In genomic region chr2:173371023-173371422, GRCh38 we compare ENCODE assay signal across 15 cellular contexts. TPM values are rescaled to one million over a fixed set of nuclear protein-coding genes. Genes with fewer than 3 reads are reported as not detected.
A peak's percentile ranks its signal among the peaks of the same experiment; 100 is the strongest.
DNase-seq lines count a peak whose midpoint lies in the region; ATAC-seq, FAIRE-seq and TF ChIP-seq lines count a peak whose summit lies in the region.
"Had no signal": no experiment of that assay in that cellular context is flagged by ENCODE, and none has a peak within 500 bp of the region (broad histone marks: within the 10 kb centered on the region; RNA-seq: fewer than 3 reads in every experiment).

No MANE protein-coding gene starts in this region.

- no peaks in the 10 kb centered on the region for H3K79me2 ChIP-seq in HepG2 (ENCODE audit: insufficient read depth, low read length)

- H3K9me3 Mint-ChIP-seq in activated CD4-positive, alpha-beta T cell treated with anti-CD3 and anti-CD28 coated beads, Interleukin-2, amount 10 ng/mL, durations not matched to agents 24 days and 14 days, result no peaks in the 10 kb centered on the region
- H3K9me3 Mint-ChIP-seq in dendritic cell treated with granulocyte-macrophage colony-stimulating factor and Interleukin-4, amounts not matched to agents 40 ng/mL and 50 ng/mL, for 4 days, result no peaks in the 10 kb centered on the region

- POLR2A ChIA-PET in HepG2 (lab: Yijun Ruan, JAX), result no interaction called here

- in situ Hi-C loops in HepG2 (cut with HindIII; ENCODE audit: extremely low pct_ligation_motif_present, low pct_unique_long_range_greater_than_20kb), result no loop called here

- CTCF ChIA-PET in HepG2 (lab: Yijun Ruan, JAX; ENCODE audit: low intra/inter-chr PET ratio, low total read pairs), result no interaction called here

- TF ChIP-seq EP300 in HepG2 (IDR thresholded peaks at IDR 0.05; ENCODE audit: low read depth in 2 of 2, low read length in 2 of 2), result no peak
- no peak for TF ChIP-seq EP300 in HepG2 (CRISPR knock-in tag; IDR thresholded peaks at IDR 0.05; ENCODE audit: borderline replicate concordance)

- BruUV-seq in HepG2 (replicated peaks; lab: Mats Ljungman, UMichigan), result no TSS peak

- no peak overlapping the region for H3K9ac ChIP-seq in HepG2 (ENCODE audit: insufficient read depth, low read depth, low read length)

- peaks cover 56% of the 10 kb centered on the region for H3K36me3 Mint-ChIP-seq in activated CD4-positive, alpha-beta T cell treated with anti-CD3 and anti-CD28 coated beads, Interleukin-2, amount 10 ng/mL, durations not matched to agents 24 days and 14 days (ENCODE audit: low read depth)
- no peaks in the 10 kb centered on the region for H3K36me3 Mint-ChIP-seq in dendritic cell treated with granulocyte-macrophage colony-stimulating factor and Interleukin-4, amounts not matched to agents 40 ng/mL and 50 ng/mL, for 4 days (ENCODE audit: low read depth)

- H2AFZ ChIP-seq in HepG2 (ENCODE audit: low read length), result no peak overlapping the region

- H3K9me3 ChIP-seq in HepG2 (ENCODE audit: low read length), result no peaks in the 10 kb centered on the region
- H3K9me3 ChIP-seq in right lobe of liver, result no peaks in the 10 kb centered on the region

- no peak overlapping the region for H3K4me3 Mint-ChIP-seq in activated CD4-positive, alpha-beta T cell treated with anti-CD3 and anti-CD28 coated beads, Interleukin-2, amount 10 ng/mL, durations not matched to agents 24 days and 14 days
- no peak overlapping the region for H3K4me3 Mint-ChIP-seq in dendritic cell treated with granulocyte-macrophage colony-stimulating factor and Interleukin-4, amounts not matched to agents 40 ng/mL and 50 ng/mL, for 4 days

- no peak for TF ChIP-seq POLR2A in HepG2 (IDR thresholded peaks at IDR 0.05; ENCODE audit: insufficient read depth in 1 of 2, low read depth in 2 of 2, low read length in 2 of 2)
- no peak for TF ChIP-seq POLR2A in right lobe of liver (IDR thresholded peaks at IDR 0.05)

- ATAC-seq in HepG2, result peak; percentile 35; the same call in 2 of the 3 replicates
- ATAC-seq in right lobe of liver, result no peak
- no peak for ATAC-seq in omental fat pad (ENCODE audit: low FRiP score)
- ATAC-seq in GM18517 (IDR thresholded peaks at IDR 0.05; ENCODE audit: unreplicated experiment), result no peak

- TF ChIP-seq RAD21 in HepG2 (CRISPR knock-in tag; IDR thresholded peaks at IDR 0.05), result no peak

- H3K27ac Mint-ChIP-seq in activated CD4-positive, alpha-beta T cell treated with anti-CD3 and anti-CD28 coated beads, Interleukin-2, amount 10 ng/mL, durations not matched to agents 24 days and 14 days, result peak overlapping the region; percentile 83
- peak overlapping the region; percentile 4 for H3K27ac Mint-ChIP-seq in dendritic cell treated with granulocyte-macrophage colony-stimulating factor and Interleukin-4, amounts not matched to agents 40 ng/mL and 50 ng/mL, for 4 days

- no peaks in the 10 kb centered on the region; the same call in 1 of the 2 replicates for H4K20me1 ChIP-seq in HepG2 (ENCODE audit: insufficient read depth, low read length)

- intact Hi-C loops in activated CD4-positive, alpha-beta T cell treated with anti-CD3 and anti-CD28 coated beads, Interleukin-2, amount 10 ng/mL, durations not matched to agents 24 days and 14 days (cut with micrococcal nuclease), result no loop called here
- intact Hi-C loops in HepG2 (cut with micrococcal nuclease; ENCODE audit: unreplicated experiment) (no loop called here), right lobe of liver (cut with DNase I) (no loop called here)
- intact Hi-C loops in dendritic cell treated with granulocyte-macrophage colony-stimulating factor and Interleukin-4, amounts not matched to agents 40 ng/mL and 50 ng/mL, for 4 days (cut with micrococcal nuclease), result no loop called here

- H3K36me3 ChIP-seq in HepG2 (replicated peaks in 1 of 2; ENCODE audit: control insufficient read depth in 1 of 2, insufficient read depth in 2 of 2, low read length in 2 of 2) (peaks cover 17 to 33% of the 10 kb centered on the region in 2 experiments), right lobe of liver (no peaks in the 10 kb centered on the region)

- H3K4me3 ChIP-seq in HepG2 (replicated peaks in 1 of 3; ENCODE audit: insufficient read depth in 1 of 3, low read depth in 2 of 3, low read length in 3 of 3) (no peak overlapping the region), right lobe of liver (no peak overlapping the region)

- no peak overlapping the region for H3K4me2 ChIP-seq in HepG2 (ENCODE audit: low read depth, low read length)

- H3K4me1 ChIP-seq in HepG2 (ENCODE audit: insufficient read depth, low read length) (no peaks in the 10 kb centered on the region), right lobe of liver (no peaks in the 10 kb centered on the region)

- H3K27me3 Mint-ChIP-seq in activated CD4-positive, alpha-beta T cell treated with anti-CD3 and anti-CD28 coated beads, Interleukin-2, amount 10 ng/mL, durations not matched to agents 24 days and 14 days, result no peaks in the 10 kb centered on the region
- H3K27me3 Mint-ChIP-seq in dendritic cell treated with granulocyte-macrophage colony-stimulating factor and Interleukin-4, amounts not matched to agents 40 ng/mL and 50 ng/mL, for 4 days, result no peaks in the 10 kb centered on the region

- 94% methylated on average over 3 of the region's 3 CpGs for WGBS in HepG2 (ENCODE audit: low lambda C conversion rate)
- WGBS in right lobe of liver (ENCODE audit: insufficient coverage, low coverage, low lambda C conversion rate, missing lambda C conversion rate), result 82% methylated on average over 3 of the region's 3 CpGs

- peaks cover 28% of the 10 kb centered on the region for H3K4me1 Mint-ChIP-seq in activated CD4-positive, alpha-beta T cell treated with anti-CD3 and anti-CD28 coated beads, Interleukin-2, amount 10 ng/mL, durations not matched to agents 24 days and 14 days
- peaks cover 9% of the 10 kb centered on the region for H3K4me1 Mint-ChIP-seq in dendritic cell treated with granulocyte-macrophage colony-stimulating factor and Interleukin-4, amounts not matched to agents 40 ng/mL and 50 ng/mL, for 4 days (ENCODE audit: low read depth)

- H3K27ac ChIP-seq in HepG2 (ENCODE audit: extremely low read length, insufficient read depth, low read length) (no peak overlapping the region), right lobe of liver (no peak overlapping the region)

- no peak for DNase-seq in activated CD4-positive, alpha-beta T cell treated with anti-CD3 and anti-CD28 coated beads, Interleukin-2, amount 10 ng/mL, durations not matched to agents 24 days and 14 days
- no peak for DNase-seq in activated CD4-positive, alpha-beta T cell treated with anti-CD3 and anti-CD28 coated beads for 4 hours
- DNase-seq in HepG2 (ENCODE audit: low spot score) (no peak), right lobe of liver (no peak), NCI-H2081 treated with DMSO at 0.1 percent for 48 hours (lab: John Stamatoyannopoulos, UW) (no peak), omental fat pad (ENCODE audit: low spot score) (no peak)
- DNase-seq: C1 segment of cervical spinal cord, DMS 273 treated with DMSO at 0.1 percent for 48 hours, MV-4-11, NCI-H1417 treated with DMSO at 0.1 percent for 48 hours, NCI-H2029, NCI-H510A had no signal

- FAIRE-seq in HepG2 (lab: Jason Lieb, UNC), result no peak
- FAIRE-seq: H54 had no signal

- TF ChIP-seq CTCF in HepG2 (CRISPR knock-in tag; IDR thresholded peaks at IDR 0.05), result no peak
- TF ChIP-seq CTCF in right lobe of liver (IDR thresholded peaks at IDR 0.05), result no peak
- TF ChIP-seq CTCF in omental fat pad (IDR thresholded peaks at IDR 0.05), result no peak

- no peaks in the 10 kb centered on the region for H3K27me3 ChIP-seq in HepG2 (ENCODE audit: control insufficient read depth in 1 of 2, insufficient read depth in 2 of 2, low read length in 2 of 2)
- H3K27me3 ChIP-seq in right lobe of liver, result no peaks in the 10 kb centered on the region

TF ChIP-seq in HepG2, 621 proteins besides CTCF, POLR2A, EP300 and RAD21 (continues in another document):
- TF ChIP-seq WIZ (CRISPR knock-in tag; IDR thresholded peaks at IDR 0.05), result no peak
- TF ChIP-seq SP140L (CRISPR knock-in tag; IDR thresholded peaks at IDR 0.05; ENCODE audit: borderline replicate concordance), result no peak
- TF ChIP-seq ZNF660 (CRISPR knock-in tag; IDR thresholded peaks at IDR 0.05; ENCODE audit: borderline replicate concordance, low read depth), result no peak
- TF ChIP-seq LCORL (IDR thresholded peaks at IDR 0.05), result no peak
- TF ChIP-seq LCORL (CRISPR knock-in tag; IDR thresholded peaks at IDR 0.05), result no peak

RNA-seq across cellular contexts. Expression of gene CDCA7, which starts 16.4 kb away (rescaled TPM):
- 116 and 118 TPM in 2 replicates for total RNA-seq in activated CD4-positive, alpha-beta T cell treated with anti-CD3 and anti-CD28 coated beads, Interleukin-2, amount 10 ng/mL, durations not matched to agents 24 days and 14 days
- total RNA-seq in HepG2 (2016; rRNA removed; fragmentation: Illumina TruSeq; extraction: Trizol), result 46.2 and 52.5 TPM in 2 replicates
- 27.7 and 30.0 TPM in 2 replicates for total RNA-seq in HepG2 (2016; cell fraction: cytosol; rRNA removed; fragmentation: Illumina TruSeq; extraction: Trizol; ENCODE audit: low read depth)
- total RNA-seq in HepG2 (2016; cell fraction: insoluble cytoplasmic fraction; rRNA removed; fragmentation: Illumina TruSeq; extraction: Trizol), result 47.6 and 48.2 TPM in 2 replicates
- 32.2 and 33.8 TPM in 2 replicates for total RNA-seq in HepG2 (2016; cell fraction: membrane; rRNA removed; fragmentation: Illumina TruSeq; extraction: Trizol)
- total RNA-seq in HepG2 (2016; cell fraction: nucleus; rRNA removed; fragmentation: Illumina TruSeq; extraction: Trizol), result 53.9 and 55.6 TPM in 2 replicates
- polyA plus RNA-seq in HepG2 (2011; rRNA removed), result 38.4 and 57.8 TPM in 2 replicates
- 14.1 and 14.3 TPM in 2 replicates for polyA plus RNA-seq in HepG2 (2011; cell fraction: cytosol; rRNA removed)
- 145 and 170 TPM in 2 replicates for polyA plus RNA-seq in HepG2 (2011; cell fraction: nucleus; rRNA removed)
- polyA plus RNA-seq in HepG2 (2012), result 22.8 and 38.7 TPM in 2 replicates
- polyA plus RNA-seq in HepG2 (2016; cell fraction: cytosol; fragmentation: Illumina TruSeq; extraction: Trizol; ENCODE audit: low read depth), result 7.6 and 7.8 TPM in 2 replicates
- 67.0 and 69.0 TPM in 2 replicates for polyA plus RNA-seq in HepG2 (2016; cell fraction: insoluble cytoplasmic fraction; fragmentation: Illumina TruSeq; extraction: Trizol; ENCODE audit: low read depth)
- 16.4 and 17.0 TPM in 2 replicates for polyA plus RNA-seq in HepG2 (2016; cell fraction: membrane; fragmentation: Illumina TruSeq; extraction: Trizol; ENCODE audit: low read depth)
- 142 and 148 TPM in 2 replicates for polyA plus RNA-seq in HepG2 (2016; cell fraction: nucleus; fragmentation: Illumina TruSeq; extraction: Trizol; ENCODE audit: insufficient read depth, low read depth)
- 12.0 and 26.4 TPM in 2 replicates for polyA minus RNA-seq in HepG2 (2011; rRNA and poly(A)+ RNA removed; ENCODE audit: low replicate concordance)
- 10.3 and 11.9 TPM in 2 replicates for polyA minus RNA-seq in HepG2 (2011; cell fraction: cytosol; rRNA and poly(A)+ RNA removed)
- polyA minus RNA-seq in HepG2 (2011; cell fraction: nucleus; rRNA and poly(A)+ RNA removed), result 40.2 and 48.7 TPM in 2 replicates
- total RNA-seq in right lobe of liver, result under 1 TPM in 5 of 6 experiments, not detected in 1; 0.09 to 0.37 (median 0.20) TPM
- total RNA-seq in omental fat pad, result 1 to 10 TPM in 1 of 4 donors, under 1 TPM in 1, not detected in 2; 0.95 to 1.2 TPM

Comparison
In these comparisons a context has a peak if more than half of its experiments do, and no peak if none do; other contexts are left out.
1. RNA of gene CDCA7, which starts 16.4 kb away (total RNA-seq): 116 to 118 TPM in activated CD4-positive, alpha-beta T cell treated with anti-CD3 and anti-CD28 coated beads, Interleukin-2, amount 10 ng/mL, durations not matched to agents 24 days and 14 days and 27.7 to 55.6 TPM in HepG2; 0.95 to 1.2 TPM in omental fat pad and 0.09 to 0.37 TPM in right lobe of liver; every median in the first group is over 10 times any median in the second.